In genomic region chr9:38026021-38026809, GRCh38 we compare ENCODE assay signal across 8 cellular contexts. TPM values are rescaled to one million over a fixed set of nuclear protein-coding genes. Genes with fewer than 3 reads are reported as not detected.
A peak's percentile ranks its signal among the peaks of the same experiment; 100 is the strongest.
DNase-seq lines count a peak whose midpoint lies in the region; ATAC-seq and TF ChIP-seq lines count a peak whose summit lies in the region.

No MANE protein-coding gene starts in this region.

- no peak overlapping the region for H3K27ac Mint-ChIP-seq in stimulated activated memory B cell treated with anti-CD40 and anti-IgM and Interleukin-4, amounts not matched to agents 10 μg/mL and 1 μg/mL and 100 μg/mL, for 72 hours

- H3K4me1 Mint-ChIP-seq in stimulated activated memory B cell treated with anti-CD40 and anti-IgM and Interleukin-4, amounts not matched to agents 10 μg/mL and 1 μg/mL and 100 μg/mL, for 72 hours, result peaks cover 10% of the 10 kb centered on the region

- H3K27me3 ChIP-seq in colonic mucosa (no peaks in the 10 kb centered on the region), mucosa of stomach (ENCODE audit: control insufficient read depth, insufficient read depth, low read length) (no peaks in the 10 kb centered on the region)

- no peaks in the 10 kb centered on the region for H3K36me3 Mint-ChIP-seq in stimulated activated memory B cell treated with anti-CD40 and anti-IgM and Interleukin-4, amounts not matched to agents 10 μg/mL and 1 μg/mL and 100 μg/mL, for 72 hours

- H3K9me3 ChIP-seq in colonic mucosa (no peaks in the 10 kb centered on the region), mucosa of stomach (ENCODE audit: control insufficient read depth, low read length) (no peaks in the 10 kb centered on the region)

- no peak for TF ChIP-seq CTCF in colonic mucosa (IDR thresholded peaks at IDR 0.05)

- intact Hi-C loops in colonic mucosa (cut with DNase I), result loop anchor here (10.0 kb wide), 1 partner anchor 51 kb away; no protein-coding TSS in a partner anchor

- H3K4me3 Mint-ChIP-seq in stimulated activated memory B cell treated with anti-CD40 and anti-IgM and Interleukin-4, amounts not matched to agents 10 μg/mL and 1 μg/mL and 100 μg/mL, for 72 hours, result no peak overlapping the region

- H3K9ac ChIP-seq in colonic mucosa (ENCODE audit: low read depth in 2 of 2, low read length in 2 of 2) (peak overlapping the region in 1 of 2 donors; percentile 22), mucosa of stomach (ENCODE audit: low read length) (peak overlapping the region; percentile 11)

- H3K36me3 ChIP-seq in colonic mucosa (no peaks in the 10 kb centered on the region), mucosa of stomach (ENCODE audit: control insufficient read depth, insufficient read depth, low read length) (no peaks in the 10 kb centered on the region)

- DNase-seq in EL (peak; percentile 98), NCI-H1694 treated with DMSO at 0.1 percent for 48 hours (lab: John Stamatoyannopoulos, UW) (peak; percentile 24), colonic mucosa (no peak), ecto neural progenitor cell (ENCODE audit: low spot score) (no peak), NCI-H526 (lab: John Stamatoyannopoulos, UW) (no peak)

- no peak overlapping the region for H3K4me3 ChIP-seq in colonic mucosa
- no peak overlapping the region for H3K4me3 ChIP-seq in mucosa of stomach (ENCODE audit: low read length)

- H3K27me3 Mint-ChIP-seq in stimulated activated memory B cell treated with anti-CD40 and anti-IgM and Interleukin-4, amounts not matched to agents 10 μg/mL and 1 μg/mL and 100 μg/mL, for 72 hours, result peaks cover 9% of the 10 kb centered on the region

- H3K27ac ChIP-seq in colonic mucosa, result peak overlapping the region; percentile 37

- H3K9me3 Mint-ChIP-seq in stimulated activated memory B cell treated with anti-CD40 and anti-IgM and Interleukin-4, amounts not matched to agents 10 μg/mL and 1 μg/mL and 100 μg/mL, for 72 hours, result no peaks in the 10 kb centered on the region

- H3K4me1 ChIP-seq in colonic mucosa, result peaks cover 13% of the 10 kb centered on the region
- H3K4me1 ChIP-seq in mucosa of stomach (ENCODE audit: control insufficient read depth, insufficient read depth, low read length), result peaks cover 51% of the 10 kb centered on the region

- ATAC-seq in stimulated activated memory B cell treated with anti-CD40 and anti-IgM and Interleukin-4, amounts not matched to agents 10 μg/mL and 1 μg/mL and 100 μg/mL, for 72 hours, result no peak
- no peak for ATAC-seq in GM19324 (IDR thresholded peaks at IDR 0.05; ENCODE audit: low FRiP score, unreplicated experiment)

RNA-seq across cellular contexts. Expression of gene SHB, which starts 42.8 kb away (rescaled TPM):
- total RNA-seq in colonic mucosa, result 10 to 100 TPM; 17.4 to 24.0 TPM

Comparison
In these comparisons a context has a peak if more than half of its experiments do, and no peak if none do; other contexts are left out.
1. DNase-seq: peak in EL (single experiment) and NCI-H1694 treated with DMSO at 0.1 percent for 48 hours (single experiment); none in colonic mucosa (single experiment), ecto neural progenitor cell (single experiment) and NCI-H526 (0 of 2).